Comparison of ENCODE assay signal across 26 cellular contexts in the genomic region with DNA sequence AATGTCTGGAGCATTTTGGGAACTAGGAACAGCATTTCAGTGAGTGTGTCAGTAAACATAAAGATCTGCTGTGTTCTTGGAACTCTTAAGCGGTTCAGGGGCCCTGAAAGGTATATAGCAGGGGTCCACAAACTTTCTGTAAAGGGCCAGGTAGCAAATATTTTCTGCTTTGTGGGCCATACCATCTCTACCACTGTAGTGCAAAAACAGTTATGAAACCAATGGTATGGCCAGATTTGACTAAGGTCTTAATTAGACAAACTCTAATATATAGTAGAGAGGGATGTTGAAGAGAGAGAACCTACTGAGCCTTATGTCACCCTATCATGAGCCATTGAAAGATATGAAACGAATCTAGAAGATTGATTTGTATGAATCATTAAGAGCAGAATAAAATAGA. TPM values are rescaled to one million over a fixed set of nuclear protein-coding genes. Genes with fewer than 3 reads are reported as not detected.
DNase-seq lines count a peak whose midpoint lies in the region; ATAC-seq, FAIRE-seq and TF ChIP-seq lines count a peak whose summit lies in the region.
"Had no signal": no experiment of that assay in that cellular context is flagged by ENCODE, and none has a peak within 500 bp of the region (broad histone marks: within the 10 kb centered on the region; RNA-seq: fewer than 3 reads in every experiment).

No MANE protein-coding gene starts in this region.

- CTCF ChIA-PET in Panc1 (lab: Charles Lee): no interaction called here
- CTCF ChIA-PET in endothelial cell of umbilical vein (lab: Charles Lee): interaction anchor here (0.7 kb wide), 1 partner anchor 455 kb away, joined by 3 read pairs; no protein-coding TSS in a partner anchor
- CTCF ChIA-PET in activated naive CD4-positive, alpha-beta T cell treated with anti-CD3 and anti-CD28 coated beads, Interleukin-2, amount 10 ng/mL, durations not matched to agents 7 days and 5 days (lab: Charles Lee): interaction anchor here (1.1 kb wide), 1 partner anchor 23 kb away, joined by 3 read pairs; no protein-coding TSS in a partner anchor

- peaks cover 24% of the 10 kb centered on the region for H3K4me1 Mint-ChIP-seq in activated naive CD4-positive, alpha-beta T cell treated with anti-CD3 and anti-CD28 coated beads, Interleukin-2, amount 10 ng/mL, durations not matched to agents 7 days and 5 days

- intact Hi-C loops in Panc1 (cut with micrococcal nuclease; ENCODE audit: unreplicated experiment): loop anchor here (5.0 kb wide), 1 partner anchor 209 kb away; no protein-coding TSS in a partner anchor
- intact Hi-C loops in endothelial cell of umbilical vein (cut with micrococcal nuclease): loop anchor here (1.0 kb wide), 1 partner anchor 22 kb away; no protein-coding TSS in a partner anchor

- dilution Hi-C loops in endothelial cell of umbilical vein (cut with MboI; ENCODE audit: extremely low pct_ligation_motif_present, low sequenced_read_pairs): loop anchor here (25.0 kb wide), 1 partner anchor 234 kb away; no protein-coding TSS in a partner anchor

- H4K20me1 ChIP-seq in endothelial cell of umbilical vein (replicated peaks; ENCODE audit: control insufficient read depth, extremely low read depth, insufficient read depth, low read length) (peaks cover 19% of the 10 kb centered on the region), osteoblast (ENCODE audit: insufficient read depth, low read length) (peaks cover 33% of the 10 kb centered on the region)

- H3K27me3 ChIP-seq in Panc1 (ENCODE audit: control insufficient read depth, insufficient read depth, low read length): no peaks in the 10 kb centered on the region
- H3K27me3 ChIP-seq in endothelial cell of umbilical vein (ENCODE audit: control insufficient read depth in 2 of 2, insufficient read depth in 2 of 2, low read length in 2 of 2): no peaks in the 10 kb centered on the region
- no peaks in the 10 kb centered on the region for H3K27me3 ChIP-seq in osteoblast (ENCODE audit: insufficient read depth, low read length)
- H3K27me3 ChIP-seq: adrenal gland, cardiac muscle cell, heart left ventricle, testis had no signal

- H3K4me1 ChIP-seq in Panc1 (ENCODE audit: control insufficient read depth, insufficient read depth, low read length) (peaks cover 46% of the 10 kb centered on the region), endothelial cell of umbilical vein (ENCODE audit: control insufficient read depth, extremely low read depth, insufficient read depth, low read length) (peaks cover 40% of the 10 kb centered on the region), osteoblast (ENCODE audit: insufficient read depth, low read length) (peaks cover 22% of the 10 kb centered on the region)
- H3K4me1 ChIP-seq: testis had no signal

- H3K36me3 Mint-ChIP-seq in activated naive CD4-positive, alpha-beta T cell treated with anti-CD3 and anti-CD28 coated beads, Interleukin-2, amount 10 ng/mL, durations not matched to agents 7 days and 5 days: no peaks in the 10 kb centered on the region
- H3K36me3 Mint-ChIP-seq: CD14-positive monocyte; IgD-negative memory B cell; naive thymus-derived CD8-positive, alpha-beta T cell; stimulated activated memory B cell treated with anti-CD40 and anti-IgM and Interleukin-4, amounts not matched to agents 10 μg/mL and 1 μg/mL and 100 μg/mL, for 72 hours had no signal

- no peaks in the 10 kb centered on the region for H3K9me1 ChIP-seq in endothelial cell of umbilical vein (replicated peaks; ENCODE audit: control insufficient read depth, extremely low read depth, insufficient read depth, low read length)

- H3K79me2 ChIP-seq in endothelial cell of umbilical vein (ENCODE audit: control insufficient read depth, insufficient read depth, low read length): peaks cover 100% of the 10 kb centered on the region
- H3K79me2 ChIP-seq in osteoblast (ENCODE audit: insufficient read depth, low read length): peaks cover 100% of the 10 kb centered on the region

- no peak for DNase-seq in GM19239 (ENCODE audit: insufficient read length, low spot score)
- DNase-seq in Panc1 (ENCODE audit: low read depth, low spot score): no peak
- DNase-seq in endothelial cell of umbilical vein (ENCODE audit: low read depth, low spot score): no peak
- DNase-seq in osteoblast (ENCODE audit: insufficient read length, low spot score, missing footprints): no peak
- DNase-seq in activated T-cell treated with anti-CD3 and anti-CD28 coated beads, Interleukin-2, amount 50 U/mL, for 1 hour: no peak
- no peak for DNase-seq in NCI-H1694 treated with DMSO at 0.1 percent for 48 hours (lab: John Stamatoyannopoulos, UW)
- DNase-seq in activated naive CD4-positive, alpha-beta T cell treated with anti-CD3 and anti-CD28 coated beads, Interleukin-2, amount 10 ng/mL, durations not matched to agents 7 days and 5 days: no peak
- no peak for DNase-seq in GM13977 (ENCODE audit: low spot score)
- DNase-seq: activated CD4-positive, alpha-beta T cell treated with anti-CD3 and anti-CD28 coated beads for 36 hours; activated T-cell treated with anti-CD3 and anti-CD28 coated beads, Interleukin-2, amount 50 U/mL, for 4 hours; adrenal gland; cortex of kidney; heart left ventricle; left cardiac atrium; naive thymus-derived CD8-positive, alpha-beta T cell; NCI-H2081; NCI-H82; SHP77; stimulated activated CD4-positive, alpha-beta T cell treated with anti-CD3 and anti-CD28 coated beads, Interleukin-2, amount 100 ng/mL, for 48 hours; testis had no signal

- no peak overlapping the region for H3K27ac Mint-ChIP-seq in activated naive CD4-positive, alpha-beta T cell treated with anti-CD3 and anti-CD28 coated beads, Interleukin-2, amount 10 ng/mL, durations not matched to agents 7 days and 5 days
- H3K27ac Mint-ChIP-seq: activated CD4-positive, alpha-beta T cell treated with anti-CD3 and anti-CD28 coated beads for 36 hours; CD14-positive monocyte; IgD-negative memory B cell; naive thymus-derived CD8-positive, alpha-beta T cell; stimulated activated memory B cell treated with anti-CD40 and anti-IgM and Interleukin-4, amounts not matched to agents 10 μg/mL and 1 μg/mL and 100 μg/mL, for 72 hours; T-helper 1 cell treated with Interleukin-12 subunit alpha and Interleukin-12 subunit beta and Interleukin-4 antibody, amounts not matched to agents 30 μg/mL and 1 μg/mL, for 36 hours had no signal

- H3K4me3 ChIP-seq in Panc1 (ENCODE audit: low read depth in 2 of 2, low read length in 2 of 2) (no peak overlapping the region), endothelial cell of umbilical vein (replicated peaks in 1 of 3; ENCODE audit: insufficient read depth in 1 of 3, low read depth in 1 of 3, low read length in 3 of 3) (no peak overlapping the region), osteoblast (ENCODE audit: insufficient read depth, low read length) (no peak overlapping the region)
- H3K4me3 ChIP-seq: adrenal gland, cardiac muscle cell, heart left ventricle, testis had no signal

- FAIRE-seq in GM19239 (lab: Jason Lieb, UNC) (peak; percentile 82), endothelial cell of umbilical vein (lab: Jason Lieb, UNC) (no peak)
- FAIRE-seq: D721Med had no signal

- no peak for ATAC-seq in Panc1
- ATAC-seq: activated CD4-positive, alpha-beta T cell treated with anti-CD3 and anti-CD28 coated beads for 36 hours; activated T-cell treated with anti-CD3 and anti-CD28 coated beads, Interleukin-2, amount 50 U/mL, for 4 hours; heart left ventricle; left cardiac atrium; naive thymus-derived CD8-positive, alpha-beta T cell; stimulated activated memory B cell treated with anti-CD40 and anti-IgM and Interleukin-4, amounts not matched to agents 10 μg/mL and 1 μg/mL and 100 μg/mL, for 72 hours had no signal

- peak overlapping the region; percentile 22 for H3K9ac ChIP-seq in endothelial cell of umbilical vein (replicated peaks; ENCODE audit: extremely low read depth, insufficient read depth, low read length)

- no peaks in the 10 kb centered on the region for H3K9me3 Mint-ChIP-seq in activated naive CD4-positive, alpha-beta T cell treated with anti-CD3 and anti-CD28 coated beads, Interleukin-2, amount 10 ng/mL, durations not matched to agents 7 days and 5 days
- H3K9me3 Mint-ChIP-seq: activated T-cell treated with anti-CD3 and anti-CD28 coated beads, Interleukin-2, amount 50 U/mL, for 4 hours; CD14-positive monocyte; IgD-negative memory B cell; naive thymus-derived CD8-positive, alpha-beta T cell; stimulated activated memory B cell treated with anti-CD40 and anti-IgM and Interleukin-4, amounts not matched to agents 10 μg/mL and 1 μg/mL and 100 μg/mL, for 72 hours; T-helper 1 cell treated with Interleukin-12 subunit alpha and Interleukin-12 subunit beta and Interleukin-4 antibody, amounts not matched to agents 30 μg/mL and 1 μg/mL, for 36 hours had no signal

- TF ChIP-seq POLR2A in endothelial cell of umbilical vein (IDR thresholded peaks at IDR 0.05; ENCODE audit: low read depth, low read length): no peak

- H3K9me3 ChIP-seq in Panc1 (ENCODE audit: control insufficient read depth, insufficient read depth, low read depth, low read length) (no peaks in the 10 kb centered on the region), endothelial cell of umbilical vein (replicated peaks; ENCODE audit: control insufficient read depth, insufficient read depth, low read length) (no peaks in the 10 kb centered on the region), osteoblast (ENCODE audit: low read depth, low read length) (no peaks in the 10 kb centered on the region)
- H3K9me3 ChIP-seq: adrenal gland, heart left ventricle, testis had no signal

- no peak overlapping the region for H3K4me3 Mint-ChIP-seq in activated naive CD4-positive, alpha-beta T cell treated with anti-CD3 and anti-CD28 coated beads, Interleukin-2, amount 10 ng/mL, durations not matched to agents 7 days and 5 days
- H3K4me3 Mint-ChIP-seq: activated CD4-positive, alpha-beta T cell treated with anti-CD3 and anti-CD28 coated beads for 36 hours; activated T-cell treated with anti-CD3 and anti-CD28 coated beads, Interleukin-2, amount 50 U/mL, for 4 hours; CD14-positive monocyte; IgD-negative memory B cell; naive thymus-derived CD8-positive, alpha-beta T cell; stimulated activated memory B cell treated with anti-CD40 and anti-IgM and Interleukin-4, amounts not matched to agents 10 μg/mL and 1 μg/mL and 100 μg/mL, for 72 hours; T-helper 1 cell treated with Interleukin-12 subunit alpha and Interleukin-12 subunit beta and Interleukin-4 antibody, amounts not matched to agents 30 μg/mL and 1 μg/mL, for 36 hours had no signal

- no peak for TF ChIP-seq CTCF in Panc1 (IDR thresholded peaks at IDR 0.05)
- no peak for TF ChIP-seq CTCF in endothelial cell of umbilical vein (IDR thresholded peaks at IDR 0.05; ENCODE audit: extremely low read depth in 1 of 2, insufficient read depth in 1 of 2, low read depth in 1 of 2, low read length in 2 of 2)
- no peak for TF ChIP-seq CTCF in osteoblast (IDR thresholded peaks at IDR 0.05; ENCODE audit: extremely low read depth, low read depth, low read length)
- no peak for TF ChIP-seq CTCF in GM13977 (IDR thresholded peaks at IDR 0.05; ENCODE audit: extremely low read depth, insufficient read depth, missing control alignments)

- H2AFZ ChIP-seq in endothelial cell of umbilical vein (ENCODE audit: low read depth, low read length): no peak overlapping the region
- H2AFZ ChIP-seq in osteoblast (ENCODE audit: low read length): no peak overlapping the region

- H3K4me2 ChIP-seq in endothelial cell of umbilical vein (ENCODE audit: insufficient read depth, low read length) (peak overlapping the region; percentile 70), osteoblast (ENCODE audit: insufficient read depth, low read length) (peak overlapping the region; percentile 20)

- H3K27ac ChIP-seq in Panc1 (ENCODE audit: low read length): peak overlapping the region; percentile 34; the same call in 1 of the 2 replicates
- peak overlapping the region; percentile 50 for H3K27ac ChIP-seq in endothelial cell of umbilical vein (ENCODE audit: insufficient read depth, low read depth, low read length)
- peak overlapping the region; percentile 34 for H3K27ac ChIP-seq in osteoblast (ENCODE audit: low read depth, low read length)
- H3K27ac ChIP-seq: adrenal gland, cardiac muscle cell, heart left ventricle, testis had no signal

- H3K27me3 Mint-ChIP-seq in activated naive CD4-positive, alpha-beta T cell treated with anti-CD3 and anti-CD28 coated beads, Interleukin-2, amount 10 ng/mL, durations not matched to agents 7 days and 5 days: peaks cover 4% of the 10 kb centered on the region
- H3K27me3 Mint-ChIP-seq: activated CD4-positive, alpha-beta T cell treated with anti-CD3 and anti-CD28 coated beads for 36 hours; IgD-negative memory B cell; naive thymus-derived CD8-positive, alpha-beta T cell; stimulated activated memory B cell treated with anti-CD40 and anti-IgM and Interleukin-4, amounts not matched to agents 10 μg/mL and 1 μg/mL and 100 μg/mL, for 72 hours had no signal

- H3K36me3 ChIP-seq in Panc1 (ENCODE audit: control insufficient read depth, insufficient read depth, low read length) (no peaks in the 10 kb centered on the region), endothelial cell of umbilical vein (ENCODE audit: control insufficient read depth in 2 of 2, extremely low read depth in 1 of 2, insufficient read depth in 2 of 2, low read length in 2 of 2) (peaks cover 4 to 7% of the 10 kb centered on the region in 2 experiments), osteoblast (ENCODE audit: insufficient read depth, low read length) (peaks cover 10% of the 10 kb centered on the region)
- H3K36me3 ChIP-seq: adrenal gland, cardiac muscle cell had no signal

- BruUV-seq in Panc1 (replicated peaks; lab: Mats Ljungman, UMichigan): no TSS peak
- no TSS peak for BruUV-seq in endothelial cell of umbilical vein (replicated peaks; lab: Mats Ljungman, UMichigan)

- in situ Hi-C loops in Panc1 (cut with HindIII; ENCODE audit: low pct_unique_long_range_greater_than_20kb, low sequenced_read_pairs) (no loop called here), GM13977 (cut with MboI; ENCODE audit: low pct_unique_long_range_greater_than_20kb, low sequenced_read_pairs, unreplicated experiment) (loop anchor here (25.0 kb wide), 2 partner anchors 209 to 459 kb away; no protein-coding TSS in a partner anchor)

- POLR2A ChIA-PET in Panc1 (lab: Charles Lee) (no interaction called here), endothelial cell of umbilical vein (lab: Charles Lee) (no interaction called here)

RNA-seq across cellular contexts. Expression of a gene that starts 5.3 kb away (rescaled TPM):
- total RNA-seq in Panc1 (2021; ENCODE audit: unreplicated experiment): 169 TPM
- 47.4 TPM for polyA plus RNA-seq in Panc1 (2012; ENCODE audit: insufficient read length)
- 242 and 298 TPM in 2 replicates for total RNA-seq in endothelial cell of umbilical vein
- 49.0 and 65.6 TPM in 2 replicates for polyA plus RNA-seq in endothelial cell of umbilical vein
- 71.0 and 79.5 TPM in 2 replicates for polyA plus RNA-seq in endothelial cell of umbilical vein (2011; cell fraction: cytosol; rRNA removed)
- polyA plus RNA-seq in endothelial cell of umbilical vein (2011; cell fraction: nucleus; rRNA removed): 124 and 164 TPM in 2 replicates
- 182 and 228 TPM in 2 replicates for polyA plus RNA-seq in endothelial cell of umbilical vein (2012)
- 356 and 415 TPM in 2 replicates for polyA minus RNA-seq in endothelial cell of umbilical vein
- polyA minus RNA-seq in endothelial cell of umbilical vein (2011; cell fraction: cytosol; rRNA and poly(A)+ RNA removed): 201 TPM
- polyA minus RNA-seq in endothelial cell of umbilical vein (2011; cell fraction: nucleus; rRNA and poly(A)+ RNA removed): 332 and 439 TPM in 2 replicates
- 243 and 256 TPM in 2 replicates for total RNA-seq in osteoblast
